22 cellular contexts compared by ENCODE assay signal in genomic region chr20:62053465-62054196, GRCh38.
"Had no signal": no experiment of that assay in that cellular context is flagged by ENCODE, and none has a peak within 500 bp of the region (broad histone marks: within the 10 kb centered on the region; RNA-seq: fewer than 3 reads in every experiment).

No MANE protein-coding gene starts in this region.

- H3K4me3 ChIP-seq: cardiac muscle cell, dorsolateral prefrontal cortex, prostate gland, right atrium auricular region, skin epidermis had no signal

- H3K36me3 Mint-ChIP-seq: activated CD8-positive, alpha-beta memory T cell treated with anti-CD3 and anti-CD28 coated beads, Interleukin-2, amount 10 ng/mL, durations not matched to agents 7 days and 5 days had no signal

- H3K27ac Mint-ChIP-seq: activated CD4-positive, alpha-beta memory T cell treated with anti-CD3 and anti-CD28 coated beads, Interleukin-2, amount 10 ng/mL, durations not matched to agents 7 days and 5 days; activated CD4-positive, alpha-beta T cell treated with anti-CD3 and anti-CD28 coated beads for 36 hours; activated CD8-positive, alpha-beta memory T cell treated with anti-CD3 and anti-CD28 coated beads, Interleukin-2, amount 10 ng/mL, durations not matched to agents 7 days and 5 days; activated naive CD8-positive, alpha-beta T cell treated with anti-CD3 and anti-CD28 coated beads for 36 hours; nephron; stimulated activated memory B cell treated with anti-CD40 and anti-IgM and Interleukin-4, amounts not matched to agents 10 μg/mL and 1 μg/mL and 100 μg/mL, for 72 hours had no signal

- H3K4me3 Mint-ChIP-seq: activated CD4-positive, alpha-beta memory T cell treated with anti-CD3 and anti-CD28 coated beads, Interleukin-2, amount 10 ng/mL, durations not matched to agents 7 days and 5 days; activated CD4-positive, alpha-beta T cell treated with anti-CD3 and anti-CD28 coated beads for 36 hours; activated CD8-positive, alpha-beta memory T cell treated with anti-CD3 and anti-CD28 coated beads, Interleukin-2, amount 10 ng/mL, durations not matched to agents 7 days and 5 days; activated naive CD8-positive, alpha-beta T cell treated with anti-CD3 and anti-CD28 coated beads for 36 hours; nephron; stimulated activated memory B cell treated with anti-CD40 and anti-IgM and Interleukin-4, amounts not matched to agents 10 μg/mL and 1 μg/mL and 100 μg/mL, for 72 hours had no signal

- H3K36me3 ChIP-seq: cardiac muscle cell, prostate gland, right atrium auricular region had no signal

- H3K9me3 Mint-ChIP-seq: activated CD4-positive, alpha-beta memory T cell treated with anti-CD3 and anti-CD28 coated beads, Interleukin-2, amount 10 ng/mL, durations not matched to agents 7 days and 5 days; activated naive CD8-positive, alpha-beta T cell treated with anti-CD3 and anti-CD28 coated beads for 36 hours; nephron; stimulated activated memory B cell treated with anti-CD40 and anti-IgM and Interleukin-4, amounts not matched to agents 10 μg/mL and 1 μg/mL and 100 μg/mL, for 72 hours had no signal

- H3K27ac ChIP-seq: cardiac muscle cell, dorsolateral prefrontal cortex, prostate gland, right atrium auricular region, skin epidermis, WERI-Rb-1 had no signal

- ATAC-seq: activated CD4-positive, alpha-beta T cell treated with anti-CD3 and anti-CD28 coated beads for 36 hours; activated CD8-positive, alpha-beta memory T cell treated with anti-CD3 and anti-CD28 coated beads, Interleukin-2, amount 10 ng/mL, durations not matched to agents 7 days and 5 days; left lobe of liver; stimulated activated memory B cell treated with anti-CD40 and anti-IgM and Interleukin-4, amounts not matched to agents 10 μg/mL and 1 μg/mL and 100 μg/mL, for 72 hours had no signal

- H3K27me3 Mint-ChIP-seq: activated CD4-positive, alpha-beta memory T cell treated with anti-CD3 and anti-CD28 coated beads, Interleukin-2, amount 10 ng/mL, durations not matched to agents 7 days and 5 days; activated CD4-positive, alpha-beta T cell treated with anti-CD3 and anti-CD28 coated beads for 36 hours; activated CD8-positive, alpha-beta memory T cell treated with anti-CD3 and anti-CD28 coated beads, Interleukin-2, amount 10 ng/mL, durations not matched to agents 7 days and 5 days; activated naive CD8-positive, alpha-beta T cell treated with anti-CD3 and anti-CD28 coated beads for 36 hours; stimulated activated memory B cell treated with anti-CD40 and anti-IgM and Interleukin-4, amounts not matched to agents 10 μg/mL and 1 μg/mL and 100 μg/mL, for 72 hours had no signal

- FAIRE-seq: colon, kidney had no signal

- H3K27me3 ChIP-seq: cardiac muscle cell, dorsolateral prefrontal cortex, right atrium auricular region had no signal

- H3K9me3 ChIP-seq: prostate gland, right atrium auricular region had no signal

- H3K4me1 ChIP-seq: prostate gland had no signal

- DNase-seq: activated CD4-positive, alpha-beta memory T cell treated with anti-CD3 and anti-CD28 coated beads, Interleukin-2, amount 10 ng/mL, durations not matched to agents 7 days and 5 days; activated CD4-positive, alpha-beta T cell treated with anti-CD3 and anti-CD28 coated beads for 36 hours; activated CD8-positive, alpha-beta memory T cell treated with anti-CD3 and anti-CD28 coated beads, Interleukin-2, amount 10 ng/mL, durations not matched to agents 7 days and 5 days; activated gamma-delta T cell treated with Interleukin-2 at 50 U/mL for 16 hours; activated naive CD8-positive, alpha-beta T cell treated with anti-CD3 and anti-CD28 coated beads for 36 hours; amniotic stem cell; foreskin melanocyte; midbrain; occipital lobe; stimulated activated CD4-positive, alpha-beta T cell treated with anti-CD3 and anti-CD28 coated beads, Interleukin-4, amount 100 ng/mL, for 24 hours; SW 1271; WERI-Rb-1 had no signal
